Comparison of ENCODE assay signal across 25 cellular contexts in genomic region chr14:103532216-103533136, GRCh38. TPM values are rescaled to one million over a fixed set of nuclear protein-coding genes. Genes with fewer than 3 reads are reported as not detected.
DNase-seq lines count a peak whose midpoint lies in the region; ATAC-seq, FAIRE-seq and TF ChIP-seq lines count a peak whose summit lies in the region.
"Had no signal": no experiment of that assay in that cellular context is flagged by ENCODE, and none has a peak within 500 bp of the region (broad histone marks: within the 10 kb centered on the region; RNA-seq: fewer than 3 reads in every experiment).

No MANE protein-coding gene starts in this region.

- intact Hi-C loops in ascending aorta (cut with DNase I) (no loop called here), kidney (cut with DNase I) (no loop called here)

- H3K9ac ChIP-seq in kidney (ENCODE audit: low read length in 2 of 2), result no peak overlapping the region
- H3K9ac ChIP-seq in stomach smooth muscle (ENCODE audit: low read length in 2 of 2), result peak overlapping the region; percentile 50 to 58
- H3K9ac ChIP-seq: BLaER1, GM23248, SK-N-SH had no signal

- 82 to 87% methylated on average over 18 to 27 of the region's 32 CpGs for WGBS in tibial nerve, 2 donors

- POLR2A ChIA-PET in HEK293 (lab: Yijun Ruan, JAX), result interaction anchor here (0.6 to 3.9 kb wide), 3 partner anchors 10 to 527 kb away, joined by 3 to 19 read pairs (median 4); partner anchors contain the start of gene CKB

- H3K36me3 Mint-ChIP-seq in activated CD8-positive, alpha-beta memory T cell treated with anti-CD3 and anti-CD28 coated beads, Interleukin-2, amount 10 ng/mL, durations not matched to agents 7 days and 5 days, result no peaks in the 10 kb centered on the region

- no peak for ATAC-seq in activated CD8-positive, alpha-beta memory T cell treated with anti-CD3 and anti-CD28 coated beads, Interleukin-2, amount 10 ng/mL, durations not matched to agents 7 days and 5 days
- ATAC-seq: left lobe of liver; PC-3; stimulated activated memory B cell treated with anti-CD40 and anti-IgM and Interleukin-4, amounts not matched to agents 10 μg/mL and 1 μg/mL and 100 μg/mL, for 72 hours had no signal

- H3K9me3 Mint-ChIP-seq in activated CD8-positive, alpha-beta memory T cell treated with anti-CD3 and anti-CD28 coated beads, Interleukin-2, amount 10 ng/mL, durations not matched to agents 7 days and 5 days (ENCODE audit: low read depth), result no peaks in the 10 kb centered on the region
- H3K9me3 Mint-ChIP-seq: stimulated activated memory B cell treated with anti-CD40 and anti-IgM and Interleukin-4, amounts not matched to agents 10 μg/mL and 1 μg/mL and 100 μg/mL, for 72 hours had no signal

- peaks cover 18% of the 10 kb centered on the region for H3K4me1 Mint-ChIP-seq in activated CD8-positive, alpha-beta memory T cell treated with anti-CD3 and anti-CD28 coated beads, Interleukin-2, amount 10 ng/mL, durations not matched to agents 7 days and 5 days

- H3K4me3 Mint-ChIP-seq in activated CD8-positive, alpha-beta memory T cell treated with anti-CD3 and anti-CD28 coated beads, Interleukin-2, amount 10 ng/mL, durations not matched to agents 7 days and 5 days, result no peak overlapping the region
- H3K4me3 Mint-ChIP-seq: stimulated activated memory B cell treated with anti-CD40 and anti-IgM and Interleukin-4, amounts not matched to agents 10 μg/mL and 1 μg/mL and 100 μg/mL, for 72 hours had no signal

- TF ChIP-seq CTCF in HEK293 (tag by site-specific recombination; IDR thresholded peaks at IDR 0.05), result no peak
- no peak for TF ChIP-seq CTCF in ascending aorta (IDR thresholded peaks at IDR 0.05)
- TF ChIP-seq CTCF in kidney (IDR thresholded peaks at IDR 0.05; ENCODE audit: borderline replicate concordance, extremely low read depth, insufficient read depth), result no peak
- TF ChIP-seq CTCF in tibial nerve (IDR thresholded peaks at IDR 0.05), result no peak

- H3K9me3 ChIP-seq in HEK293 (ENCODE audit: control insufficient read depth, insufficient read depth, low read depth, low read length), result no peaks in the 10 kb centered on the region
- H3K9me3 ChIP-seq in ascending aorta, result no peaks in the 10 kb centered on the region
- no peaks in the 10 kb centered on the region for H3K9me3 ChIP-seq in kidney (ENCODE audit: control insufficient read depth in 1 of 2, low read length in 2 of 2)
- no peaks in the 10 kb centered on the region for H3K9me3 ChIP-seq in stomach smooth muscle (ENCODE audit: control insufficient read depth in 2 of 2, low read length in 2 of 2)
- no peaks in the 10 kb centered on the region for H3K9me3 ChIP-seq in tibial nerve
- H3K9me3 ChIP-seq: BLaER1, breast epithelium, neutrophil, SK-N-SH had no signal

- no peak for TF ChIP-seq POLR2A in tibial nerve (IDR thresholded peaks at IDR 0.05)

- no peaks in the 10 kb centered on the region for H3K27me3 ChIP-seq in ascending aorta
- H3K27me3 ChIP-seq in stomach smooth muscle (ENCODE audit: control insufficient read depth in 1 of 2, insufficient read depth in 2 of 2, low read length in 2 of 2), result no peaks in the 10 kb centered on the region
- H3K27me3 ChIP-seq in tibial nerve, result no peaks in the 10 kb centered on the region
- H3K27me3 ChIP-seq: BLaER1, breast epithelium, neutrophil had no signal

- H3K36me3 ChIP-seq in HEK293 (ENCODE audit: control insufficient read depth in 2 of 2, insufficient read depth in 1 of 2, low read length in 2 of 2) (peaks cover 0 to 19% of the 10 kb centered on the region in 2 experiments; a peak in 1 of 3 replicates), ascending aorta (peaks cover 9 to 19% of the 10 kb centered on the region in 2 donors), kidney (ENCODE audit: control insufficient read depth in 1 of 2, insufficient read depth in 2 of 2, low read length in 2 of 2) (no peaks in the 10 kb centered on the region), stomach smooth muscle (ENCODE audit: control insufficient read depth in 2 of 2, insufficient read depth in 2 of 2, low read length in 2 of 2) (peaks cover 5 to 7% of the 10 kb centered on the region in 2 donors), tibial nerve (peaks cover 0 to 65% (median 0%) of the 10 kb centered on the region in 3 donors)
- H3K36me3 ChIP-seq: breast epithelium, neutrophil had no signal

- H3K4me3 ChIP-seq in HEK293 (ENCODE audit: low read depth, low read length), result no peak overlapping the region
- peak overlapping the region in 1 of 2 donors; percentile 2 for H3K4me3 ChIP-seq in ascending aorta
- H3K4me3 ChIP-seq in kidney (ENCODE audit: low read length in 2 of 2), result no peak overlapping the region
- H3K4me3 ChIP-seq in stomach smooth muscle (ENCODE audit: low read length in 2 of 2), result peak overlapping the region; percentile 32 to 47
- no peak overlapping the region for H3K4me3 ChIP-seq in tibial nerve
- H3K4me3 ChIP-seq: BLaER1, breast epithelium, GM23248 had no signal

- H3K4me1 ChIP-seq in HEK293 (ENCODE audit: control insufficient read depth, insufficient read depth, low read length), result peaks cover 13% of the 10 kb centered on the region
- peaks cover 7 to 18% of the 10 kb centered on the region in 2 donors for H3K4me1 ChIP-seq in ascending aorta
- H3K4me1 ChIP-seq in kidney (ENCODE audit: control insufficient read depth in 1 of 2, insufficient read depth in 1 of 2, low read depth in 1 of 2, low read length in 2 of 2), result peaks cover 8 to 19% of the 10 kb centered on the region in 2 donors
- peaks cover 95% of the 10 kb centered on the region for H3K4me1 ChIP-seq in stomach smooth muscle (ENCODE audit: control insufficient read depth, insufficient read depth, low read length)
- peaks cover 0 to 67% (median 29%) of the 10 kb centered on the region in 4 donors for H3K4me1 ChIP-seq in tibial nerve

- TF ChIP-seq EP300 in tibial nerve (IDR thresholded peaks at IDR 0.05), result no peak

- H3K27ac ChIP-seq in HEK293 (ENCODE audit: extremely low read depth, low read depth, low read length) (no peak overlapping the region), ascending aorta (peak overlapping the region; percentile 37 to 65), kidney (ENCODE audit: low read depth in 2 of 2, low read length in 2 of 2) (no peak overlapping the region), stomach smooth muscle (ENCODE audit: low read length) (peak overlapping the region; percentile 98), tibial nerve (peak overlapping the region in 1 of 4 donors; percentile 44)
- H3K27ac ChIP-seq: BLaER1, breast epithelium, GM23248, neutrophil had no signal

- H3K27me3 Mint-ChIP-seq in activated CD8-positive, alpha-beta memory T cell treated with anti-CD3 and anti-CD28 coated beads, Interleukin-2, amount 10 ng/mL, durations not matched to agents 7 days and 5 days, result no peaks in the 10 kb centered on the region
- H3K27me3 Mint-ChIP-seq: stimulated activated memory B cell treated with anti-CD40 and anti-IgM and Interleukin-4, amounts not matched to agents 10 μg/mL and 1 μg/mL and 100 μg/mL, for 72 hours had no signal

- FAIRE-seq in kidney (lab: Jason Lieb, UNC), result no peak

- DNase-seq in ascending aorta (ENCODE audit: low spot score in 2 of 2) (no peak), kidney (peak; percentile 76), tibial nerve (ENCODE audit: low spot score in 2 of 2) (no peak)
- no peak for DNase-seq in stimulated activated naive CD4-positive, alpha-beta T cell treated with Interleukin-2 at 50 U/mL for 16 hours (lab: John Stamatoyannopoulos, UW)
- DNase-seq in activated CD8-positive, alpha-beta memory T cell treated with anti-CD3 and anti-CD28 coated beads, Interleukin-2, amount 10 ng/mL, durations not matched to agents 7 days and 5 days, result no peak
- DNase-seq: activated CD4-positive, alpha-beta T cell treated with anti-CD3 and anti-CD28 coated beads, Interleukin-2, amount 50 U/mL, for 4 hours; activated CD4-positive, CD25-positive, alpha-beta regulatory T cell; activated naive CD4-positive, alpha-beta T cell treated with anti-CD3 and anti-CD28 coated beads, Interleukin-2, amount 50 U/mL, for 16 hours; amygdala; effector CD4-positive, alpha-beta T cell; GDM1; glutamatergic neuron; GM23248; NCI-H1436 treated with DMSO at 0.1 percent for 48 hours; NCI-H345; NCI-H69; PC-3; SK-N-SH had no signal

- H3K27ac Mint-ChIP-seq in activated CD8-positive, alpha-beta memory T cell treated with anti-CD3 and anti-CD28 coated beads, Interleukin-2, amount 10 ng/mL, durations not matched to agents 7 days and 5 days, result no peak overlapping the region

- CTCF ChIA-PET in HEK293 (lab: Yijun Ruan, JAX), result interaction anchor here (0.6 to 0.7 kb wide), 3 partner anchors 36 to 513 kb away, joined by 3 to 4 read pairs (median 3); no protein-coding TSS in a partner anchor
- CTCF ChIA-PET in activated CD8-positive, alpha-beta memory T cell treated with anti-CD3 and anti-CD28 coated beads, Interleukin-2, amount 10 ng/mL, durations not matched to agents 7 days and 5 days (lab: Charles Lee), result interaction anchor here (1.2 to 2.1 kb wide), 2 partner anchors 11 to 13 kb away, joined by 3 to 7 read pairs; no protein-coding TSS in a partner anchor

TF ChIP-seq in HEK293, 187 proteins besides CTCF, POLR2A, EP300 and RAD21:
- TF ChIP-seq SCRT1 (tag by site-specific recombination; IDR thresholded peaks at IDR 0.05; ENCODE audit: borderline replicate concordance) (0 out of 2 replicates have a peak, but pooled peaks have one; percentile 24), SCRT2 (tag by site-specific recombination; IDR thresholded peaks at IDR 0.05) (peak; percentile 82), ZNF548 (tag by site-specific recombination; IDR thresholded peaks at IDR 0.05) (no peak)

RNA-seq across cellular contexts. Expression of gene TRMT61A, which starts 3.5 kb away (rescaled TPM):
- total RNA-seq in ascending aorta, result 31.2 TPM
- total RNA-seq in kidney, result 16.0 TPM
- polyA plus RNA-seq in kidney (ENCODE audit: insufficient read depth, low read depth, low replicate concordance), result 11.9 TPM
- total RNA-seq in tibial nerve, result 10 to 100 TPM; 17.9 to 32.4 (median 22.4) TPM
- total RNA-seq in activated CD8-positive, alpha-beta memory T cell treated with anti-CD3 and anti-CD28 coated beads, Interleukin-2, amount 10 ng/mL, durations not matched to agents 7 days and 5 days, result 1 to 10 TPM; 7.3 to 9.6 TPM

RNA-seq across cellular contexts. Expression of gene CKB, which starts 9.8 kb away (rescaled TPM):
- total RNA-seq in ascending aorta (144 TPM), kidney (539 TPM), tibial nerve (100 to 1,000 TPM in 3 of 4 donors, 10 to 100 TPM in 1; 75.6 to 249 (median 141) TPM)
- 916 TPM for polyA plus RNA-seq in kidney (ENCODE audit: insufficient read depth, low read depth, low replicate concordance)
- 1 to 10 TPM; 1.2 to 6.1 TPM for total RNA-seq in activated CD8-positive, alpha-beta memory T cell treated with anti-CD3 and anti-CD28 coated beads, Interleukin-2, amount 10 ng/mL, durations not matched to agents 7 days and 5 days

RNA-seq across cellular contexts. Expression of gene BAG5, which starts 30.0 kb away (rescaled TPM):
- total RNA-seq in ascending aorta (7.1 TPM), kidney (64.5 TPM), tibial nerve (10 to 100 TPM; 26.1 to 36.5 (median 31.7) TPM)
- polyA plus RNA-seq in kidney (ENCODE audit: insufficient read depth, low read depth, low replicate concordance), result 17.1 TPM
- total RNA-seq in activated CD8-positive, alpha-beta memory T cell treated with anti-CD3 and anti-CD28 coated beads, Interleukin-2, amount 10 ng/mL, durations not matched to agents 7 days and 5 days, result 10 to 100 TPM; 29.9 to 32.3 TPM

RNA-seq across cellular contexts. Expression of gene COA8, which starts 30.3 kb away (rescaled TPM):
- total RNA-seq in ascending aorta (37.7 TPM), kidney (40.7 TPM), tibial nerve (10 to 100 TPM in 3 of 4 donors, 1 to 10 TPM in 1; 7.2 to 31.6 (median 12.3) TPM)
- 65.1 TPM for polyA plus RNA-seq in kidney (ENCODE audit: insufficient read depth, low read depth, low replicate concordance)
- 10 to 100 TPM; 29.1 to 33.5 TPM for total RNA-seq in activated CD8-positive, alpha-beta memory T cell treated with anti-CD3 and anti-CD28 coated beads, Interleukin-2, amount 10 ng/mL, durations not matched to agents 7 days and 5 days

Comparison
In these comparisons a context has a peak if more than half of its experiments do, and no peak if none do; other contexts are left out.
1. H3K27ac ChIP-seq: peak in ascending aorta (2 of 2) and stomach smooth muscle (single experiment); none in HEK293 (single experiment) and kidney (0 of 2).
2. H3K4me3 ChIP-seq: peak in stomach smooth muscle (2 of 2); none in HEK293 (single experiment), kidney (0 of 2) and tibial nerve (0 of 4).
3. H3K9ac ChIP-seq: peak in stomach smooth muscle (2 of 2); none in kidney (0 of 2).
4. RNA of gene CKB, which starts 9.8 kb away (total RNA-seq): 539 TPM in kidney (single experiment), 75.6 to 249 TPM in tibial nerve and 144 TPM in ascending aorta (single experiment); 1.2 to 6.1 TPM in activated CD8-positive, alpha-beta memory T cell treated with anti-CD3 and anti-CD28 coated beads, Interleukin-2, amount 10 ng/mL, durations not matched to agents 7 days and 5 days; every median in the first group is over 10 times any median in the second.